8 cellular contexts compared by ENCODE assay signal in genomic region chr10:43574035-43574892, GRCh38. TPM values are rescaled to one million over a fixed set of nuclear protein-coding genes. Genes with fewer than 3 reads are reported as not detected.
DNase-seq lines count a peak whose midpoint lies in the region; ATAC-seq, FAIRE-seq and TF ChIP-seq lines count a peak whose summit lies in the region.

Gene ZNF239, minus strand, starts transcription at chr10:43574616. Its CDS starts 16,537 bp downstream, at chr10:43558079.

- no peaks in the 10 kb centered on the region for H3K27me3 ChIP-seq in bronchial epithelial cell (ENCODE audit: control insufficient read depth, insufficient read depth, low read length)
- H3K27me3 ChIP-seq in small intestine (ENCODE audit: control insufficient read depth in 2 of 2, insufficient read depth in 2 of 2, low read length in 2 of 2): no peaks in the 10 kb centered on the region

- H3K27ac ChIP-seq in small intestine (ENCODE audit: low read depth in 1 of 2, low read length in 1 of 2) (peak within 1 kb of the TSS in 1 of 2 donors; percentile 45), OCI-LY7 (ENCODE audit: low read depth, low read length, poor library complexity, severe bottlenecking) (no peak within 1 kb of the TSS)

- CTCF ChIA-PET in WTC11 (lab: Charles Lee) (interaction anchor here (2.0 kb wide), 1 partner anchor 74 kb away, joined by 6 read pairs; the partner anchor contains the start of gene ZNF32), OCI-LY7 (lab: Charles Lee; ENCODE audit: unreplicated experiment) (no interaction called here)

- peaks cover 28% of the 10 kb centered on the region for H3K36me3 Mint-ChIP-seq in WTC11
- H3K36me3 Mint-ChIP-seq in immature natural killer cell: peaks cover 3 to 9% (median 4%) of the 10 kb centered on the region in 3 donors

- H3K4me2 ChIP-seq in OCI-LY7 (ENCODE audit: low read length): no peak within 1 kb of the TSS

- H3K4me1 Mint-ChIP-seq in WTC11: peaks cover 26% of the 10 kb centered on the region
- H3K4me1 Mint-ChIP-seq in immature natural killer cell: peaks cover 58 to 75% of the 10 kb centered on the region in 2 donors

- ATAC-seq in GM21825 (IDR thresholded peaks at IDR 0.05; ENCODE audit: unreplicated experiment) (peak; percentile 98), WTC11 (peak; percentile 95)

- H3K9me2 ChIP-seq in OCI-LY7 (ENCODE audit: insufficient read depth, low read length): no peaks in the 10 kb centered on the region

- peaks cover 0 to 11% of the 10 kb centered on the region in 2 donors for H3K4me1 ChIP-seq in small intestine (ENCODE audit: control insufficient read depth in 2 of 2, insufficient read depth in 1 of 2, low read depth in 1 of 2, low read length in 1 of 2)
- no peaks in the 10 kb centered on the region for H3K4me1 ChIP-seq in OCI-LY7 (ENCODE audit: insufficient read depth, low read length, poor library complexity, severe bottlenecking)

- no TSS peak for BruUV-seq in OCI-LY7 (replicated peaks; lab: Mats Ljungman, UMichigan)

- peak within 1 kb of the TSS; percentile 86 for H3K4me3 Mint-ChIP-seq in WTC11
- H3K4me3 Mint-ChIP-seq in immature natural killer cell: peak within 1 kb of the TSS; percentile 87 to 91 (median 89)

- POLR2A ChIA-PET in WTC11 (lab: Charles Lee): interaction anchor here (1.0 kb wide), 1 partner anchor 20 kb away, joined by 4 read pairs; no protein-coding TSS in a partner anchor
- POLR2A ChIA-PET in OCI-LY7 (lab: Charles Lee): no interaction called here

- peaks cover 55% of the 10 kb centered on the region for H3K27me3 Mint-ChIP-seq in WTC11 (ENCODE audit: low read depth)
- peaks cover 11 to 13% (median 12%) of the 10 kb centered on the region in 3 donors for H3K27me3 Mint-ChIP-seq in immature natural killer cell (ENCODE audit: low read depth in 3 of 3)

- WGBS in small intestine, 3 donors: 4 to 8% (median 5%) methylated on average over 53 to 75 of the region's 75 CpGs

- peak; percentile 38 for DNase-seq in DMS79 treated with DMSO at 0.1 percent for 48 hours (lab: John Stamatoyannopoulos, UW)
- DNase-seq in NAMALWA (ENCODE audit: low spot score): peak; percentile 82
- peak; percentile 85 for DNase-seq in WTC11 (ENCODE audit: low spot score)
- DNase-seq in bronchial epithelial cell (ENCODE audit: low read depth): peak; percentile 48
- peak; percentile 90 to 92 (median 92) for DNase-seq in immature natural killer cell
- DNase-seq in small intestine: peak; percentile 76
- DNase-seq in OCI-LY7 (ENCODE audit: low spot score): no peak

- no peaks in the 10 kb centered on the region for H3K36me3 ChIP-seq in bronchial epithelial cell (ENCODE audit: control insufficient read depth, insufficient read depth, low read length)
- no peaks in the 10 kb centered on the region for H3K36me3 ChIP-seq in small intestine (ENCODE audit: control insufficient read depth in 2 of 2, insufficient read depth in 2 of 2, low read length in 2 of 2)
- H3K36me3 ChIP-seq in OCI-LY7 (ENCODE audit: insufficient read depth, low read length): no peaks in the 10 kb centered on the region

- no peak for FAIRE-seq in bronchial epithelial cell (lab: Jason Lieb, UNC)
- FAIRE-seq in small intestine (lab: Jason Lieb, UNC): no peak

- H3K79me2 ChIP-seq in OCI-LY7 (ENCODE audit: insufficient read depth, low read depth, low read length): no peaks in the 10 kb centered on the region

- H3K4me3 ChIP-seq in bronchial epithelial cell (ENCODE audit: low read depth, low read length) (peak within 1 kb of the TSS; percentile 37), small intestine (ENCODE audit: low read depth in 1 of 2, low read length in 2 of 2) (peak within 1 kb of the TSS; percentile 39 to 71), OCI-LY7 (ENCODE audit: low read depth, low read length, poor library complexity, severe bottlenecking) (no peak within 1 kb of the TSS)

- peaks cover 25% of the 10 kb centered on the region for H3K9me3 Mint-ChIP-seq in WTC11
- peaks cover 0 to 5% (median 2%) of the 10 kb centered on the region in 6 donors for H3K9me3 Mint-ChIP-seq in immature natural killer cell

- TF ChIP-seq CTCF in WTC11 (IDR thresholded peaks at IDR 0.05) (no peak; the same call in 1 of the 2 replicates), bronchial epithelial cell (IDR thresholded peaks at IDR 0.05; ENCODE audit: insufficient read depth, low read length, severe bottlenecking) (no peak), OCI-LY7 (conservative IDR thresholded peaks at IDR 0.05; ENCODE audit: low read length) (no peak)

- no peak within 1 kb of the TSS for H2AFZ ChIP-seq in OCI-LY7 (ENCODE audit: low read length)

- no peaks in the 10 kb centered on the region for H4K20me1 ChIP-seq in OCI-LY7 (ENCODE audit: insufficient read depth, low read length)

- no peaks in the 10 kb centered on the region for H3K9me3 ChIP-seq in small intestine (ENCODE audit: control insufficient read depth, low read depth)
- no peaks in the 10 kb centered on the region for H3K9me3 ChIP-seq in OCI-LY7 (ENCODE audit: low read length)

- intact Hi-C loops in OCI-LY7 (cut with micrococcal nuclease; ENCODE audit: unreplicated experiment): no loop called here

- H3K27ac Mint-ChIP-seq in WTC11 (peak within 1 kb of the TSS; percentile 89; the same call in 1 of the 2 replicates), immature natural killer cell (peak within 1 kb of the TSS; percentile 91 to 98 (median 97))

TF ChIP-seq in WTC11, 78 proteins besides CTCF, POLR2A, EP300 and RAD21 (continues in another document):
- TF ChIP-seq MAX (CRISPR knock-in tag; IDR thresholded peaks at IDR 0.05) (peak; percentile 97), JUN (CRISPR knock-in tag; IDR thresholded peaks at IDR 0.05) (peak; percentile 97), FOXK1 (CRISPR knock-in tag; IDR thresholded peaks at IDR 0.05) (peak; percentile 92), RELA (CRISPR knock-in tag; IDR thresholded peaks at IDR 0.05; ENCODE audit: borderline replicate concordance) (peak; percentile 98), ETV6 (CRISPR knock-in tag; IDR thresholded peaks at IDR 0.05) (peak; percentile 98), MYBL2 (CRISPR knock-in tag; IDR thresholded peaks at IDR 0.05) (peak; percentile 89), SOX15 (CRISPR knock-in tag; IDR thresholded peaks at IDR 0.05) (no peak), CBFB (CRISPR knock-in tag; IDR thresholded peaks at IDR 0.05; ENCODE audit: low read depth) (peak; percentile 75; the same call in 1 of the 2 replicates), ZNF138 (CRISPR knock-in tag; conservative IDR thresholded peaks at IDR 0.05) (no peak), IRF1 (CRISPR knock-in tag; IDR thresholded peaks at IDR 0.05) (peak; percentile 91), NFE2L1 (CRISPR knock-in tag; IDR thresholded peaks at IDR 0.05) (peak; percentile 96), GABPB1 (CRISPR knock-in tag; IDR thresholded peaks at IDR 0.05) (peak; percentile 72; the same call in 1 of the 2 replicates), KAT7 (CRISPR knock-in tag; IDR thresholded peaks at IDR 0.05; ENCODE audit: borderline replicate concordance) (peak; percentile 95; the same call in 1 of the 2 replicates), ZNF671 (CRISPR knock-in tag; IDR thresholded peaks at IDR 0.05) (no peak), MXD4 (CRISPR knock-in tag; IDR thresholded peaks at IDR 0.05; ENCODE audit: borderline replicate concordance) (no peak), CDX4 (CRISPR knock-in tag; IDR thresholded peaks at IDR 0.05; ENCODE audit: borderline replicate concordance) (no peak), USF1 (CRISPR knock-in tag; IDR thresholded peaks at IDR 0.05) (peak; percentile 74), HMGA2 (CRISPR knock-in tag; IDR thresholded peaks at IDR 0.05) (no peak), SP1 (CRISPR knock-in tag; conservative IDR thresholded peaks at IDR 0.05) (peak; percentile 99)

RNA-seq across cellular contexts. Expression of gene ZNF239, which starts in this region (rescaled TPM):
- total RNA-seq in WTC11 (2021) (7.7 to 10.8 TPM (median 9.8 TPM) in 3 replicates), bronchial epithelial cell (0.26 and 2.6 TPM in 2 replicates), OCI-LY7 (2022) (not detected in 2 replicates)
- polyA plus RNA-seq in immature natural killer cell (under 1 TPM in 2 of 3 donors, not detected in 1; 0.43 to 0.83 TPM), small intestine (1 to 10 TPM in 1 of 3 donors, under 1 TPM in 1, not detected in 1; 0.54 to 2.6 TPM)
- total RNA-seq in OCI-LY7 (2014; rRNA removed; shearing (Covaris generic)): not detected in 2 replicates

Comparison
In these comparisons a context has a peak if more than half of its experiments do, and no peak if none do; other contexts are left out.
1. Peak in DNase-seq in immature natural killer cell; RNA of the gene not detected or under 1 TPM.